ENCODE assay signal across 8 cellular contexts in genomic region chr21:17612565-17613241, GRCh38. TPM values are rescaled to one million over a fixed set of nuclear protein-coding genes. Genes with fewer than 3 reads are reported as not detected.
DNase-seq lines count a peak whose midpoint lies in the region; ATAC-seq, FAIRE-seq and TF ChIP-seq lines count a peak whose summit lies in the region.

TSS of gene BTG3 (minus strand) at chr21:17612901. CDS start at chr21:17609144, 3,757 bp downstream.

- TF ChIP-seq CTCF in DOHH2 (IDR thresholded peaks at IDR 0.05; ENCODE audit: low read depth, low read length, poor library complexity, severe bottlenecking) = no peak
- no peak for TF ChIP-seq CTCF in neutrophil (IDR thresholded peaks at IDR 0.05)
- TF ChIP-seq CTCF in subcutaneous adipose tissue (IDR thresholded peaks at IDR 0.05; ENCODE audit: low read depth) = no peak

- H3K36me3 ChIP-seq in DOHH2 (ENCODE audit: control insufficient read depth, low read length) = peaks cover 45% of the 10 kb centered on the region
- peaks cover 23% of the 10 kb centered on the region for H3K36me3 ChIP-seq in SJSA1
- H3K36me3 ChIP-seq in neutrophil = no peaks in the 10 kb centered on the region

- H3K4me2 ChIP-seq in DOHH2 (ENCODE audit: low read length) = peak within 1 kb of the TSS; percentile 67

- H3K4me3 ChIP-seq in DOHH2 (ENCODE audit: low read length) (peak within 1 kb of the TSS; percentile 99), SJSA1 (peak within 1 kb of the TSS; percentile 89), neutrophil (ENCODE audit: low read depth in 1 of 2, low read length in 1 of 2) (peak within 1 kb of the TSS; percentile 52 to 61)
- peak within 1 kb of the TSS; percentile 89 for H3K4me3 ChIP-seq in Jurkat, Clone E6-1 (ENCODE audit: low read length)

- ATAC-seq in GM21619 (IDR thresholded peaks at IDR 0.05; ENCODE audit: unreplicated experiment) = peak; percentile 76

- H3K9me2 ChIP-seq in DOHH2 (replicated peaks; ENCODE audit: control insufficient read depth, low read length) = no peaks in the 10 kb centered on the region

- H3K9me3 ChIP-seq in DOHH2 (ENCODE audit: control insufficient read depth, insufficient read depth, low read length) (no peaks in the 10 kb centered on the region), SJSA1 (replicated peaks) (no peaks in the 10 kb centered on the region; the same call in 1 of the 2 replicates), neutrophil (no peaks in the 10 kb centered on the region)

- H3F3A ChIP-seq in DOHH2 (ENCODE audit: control insufficient read depth, insufficient read depth) = 0 out of 2 replicates have a peak, but pooled peaks cover 4% of the 10 kb centered on the region

- H3K4me1 ChIP-seq in DOHH2 (ENCODE audit: control insufficient read depth, low read length) (peaks cover 25% of the 10 kb centered on the region), SJSA1 (replicated peaks) (peaks cover 15% of the 10 kb centered on the region), neutrophil (ENCODE audit: control insufficient read depth in 1 of 2, insufficient read depth in 1 of 2, low read depth in 1 of 2, low read length in 1 of 2) (peaks cover 13 to 20% of the 10 kb centered on the region in 2 experiments)

- H4K20me1 ChIP-seq in DOHH2 (ENCODE audit: control insufficient read depth, insufficient read depth, low read depth, low read length) = peaks cover 28% of the 10 kb centered on the region

- H3K27ac ChIP-seq in DOHH2 (ENCODE audit: low read depth, low read length) = peak within 1 kb of the TSS; percentile 48
- peak within 1 kb of the TSS; percentile 85 for H3K27ac ChIP-seq in SJSA1
- H3K27ac ChIP-seq in neutrophil = no peak within 1 kb of the TSS

- FAIRE-seq in frontal cortex (lab: Jason Lieb, UNC) = no peak

- H3K27me3 ChIP-seq in DOHH2 (ENCODE audit: control insufficient read depth, low read length) (no peaks in the 10 kb centered on the region), SJSA1 (replicated peaks) (no peaks in the 10 kb centered on the region), neutrophil (peaks cover 55% of the 10 kb centered on the region)

- peak; percentile 64 for DNase-seq in Jurkat, Clone E6-1 (ENCODE audit: low read depth, low spot score)
- DNase-seq in SJSA1 (ENCODE audit: low read depth in 1 of 2, low spot score in 2 of 2) (peak; percentile 73 to 77), frontal cortex (ENCODE audit: low spot score in 2 of 2) (peak; percentile 92)
- DNase-seq in activated gamma-delta T cell treated with anti-CD3 and anti-CD28 coated beads, Interleukin-2, amount 50 U/mL, for 16 hours (ENCODE audit: low read depth) = peak; percentile 70

- peaks cover 50% of the 10 kb centered on the region for H3K79me2 ChIP-seq in DOHH2 (ENCODE audit: control insufficient read depth, low read length)

RNA-seq across cellular contexts. Expression of gene BTG3, which starts in this region (rescaled TPM):
- 39.5 TPM for polyA plus RNA-seq in Jurkat, Clone E6-1 (2012; ENCODE audit: insufficient read depth, insufficient read length)
- total RNA-seq in SJSA1 (2014; rRNA removed; shearing (Covaris generic)) = 108 and 157 TPM in 2 replicates
- 20.8 TPM for total RNA-seq in frontal cortex
- 10 to 100 TPM; 28.9 to 88.7 (median 41.6) TPM for total RNA-seq in subcutaneous adipose tissue
